In the genomic region with DNA sequence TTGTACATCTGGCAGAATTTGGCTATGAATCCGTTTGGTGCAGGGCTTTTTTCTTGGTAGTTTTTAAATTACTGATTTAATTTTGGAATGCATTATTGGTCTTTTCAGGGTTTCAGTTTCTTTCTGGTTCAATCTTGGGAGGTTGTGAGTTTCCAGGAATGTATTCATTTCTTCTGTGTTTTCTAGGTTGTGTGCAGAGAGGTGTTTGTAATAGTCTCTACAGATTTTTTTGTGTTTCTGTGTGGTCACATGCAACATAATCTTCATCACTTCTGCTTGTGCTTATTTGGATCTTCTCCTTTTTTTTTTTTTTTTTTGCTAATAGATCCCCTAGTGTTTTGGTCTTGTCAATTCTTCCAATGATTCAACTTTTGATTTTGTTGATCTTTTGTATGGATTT, we compare ENCODE assay signal across 7 cellular contexts.
"Had no signal": no experiment of that assay in that cellular context is flagged by ENCODE, and none has a peak within 500 bp of the region (broad histone marks: within the 10 kb centered on the region; RNA-seq: fewer than 3 reads in every experiment).

No MANE protein-coding gene starts in this region.

- DNase-seq: GM23248, GOT3, H7, HFFc6 had no signal

- ATAC-seq: HCT116, HepG2 had no signal

- H3K4me3 Mint-ChIP-seq: HFFc6, IgD-negative memory B cell had no signal

- FAIRE-seq: HepG2 had no signal

- H3K27ac Mint-ChIP-seq: HFFc6, IgD-negative memory B cell had no signal

- H3K4me1 Mint-ChIP-seq: IgD-negative memory B cell had no signal
